25 cellular contexts compared by ENCODE assay signal in the genomic region with DNA sequence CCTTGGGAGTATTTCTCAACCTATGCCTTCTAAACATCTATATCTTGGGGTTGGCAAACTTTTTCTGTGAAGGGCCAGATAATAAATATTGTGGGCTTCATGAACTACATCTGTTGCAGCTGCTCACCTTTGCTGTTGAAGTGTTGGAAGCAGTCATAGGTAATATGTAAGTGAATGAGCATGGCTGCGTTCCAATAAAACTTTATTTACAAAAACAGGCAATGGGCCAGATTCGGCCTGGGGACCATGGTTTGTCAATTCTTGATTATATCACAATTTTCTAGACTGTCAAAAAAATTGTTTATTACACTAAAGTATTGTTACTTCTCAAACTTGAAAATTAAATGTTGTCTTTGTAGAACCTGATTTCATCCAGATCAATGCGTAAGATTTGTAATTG.
"Had no signal": no experiment of that assay in that cellular context is flagged by ENCODE, and none has a peak within 500 bp of the region (broad histone marks: within the 10 kb centered on the region; RNA-seq: fewer than 3 reads in every experiment).

No MANE protein-coding gene starts in this region.

- H3K4me2 ChIP-seq: neural progenitor cell had no signal

- ATAC-seq: psoas muscle; right cardiac atrium; right lobe of liver; stimulated activated effector memory CD8-positive, alpha-beta T cell treated with anti-CD3 and anti-CD28 coated beads, Interleukin-12 subunit alpha, Interleukin-12 subunit beta, amount 100 ng/mL, for 72 hours; stimulated activated naive B cell treated with anti-CD40 and anti-IgM and Interleukin-4, amounts not matched to agents 10 μg/mL and 1 μg/mL and 100 μg/mL, for 72 hours had no signal

- H3K27me3 ChIP-seq: neural progenitor cell, ovary, right lobe of liver, sigmoid colon, stomach, thyroid gland, tibial nerve, upper lobe of left lung, vagina had no signal

- DNase-seq: occipital lobe; ovary; posterior cingulate gyrus; psoas muscle; right cardiac atrium; right lobe of liver; sigmoid colon; small intestine; stimulated activated CD4-positive, alpha-beta T cell treated with anti-CD3 and anti-CD28 coated beads, Interleukin-15, amount 100 ng/mL, for 24 hours; stimulated activated CD4-positive, alpha-beta T cell treated with anti-CD3 and anti-CD28 coated beads, Interleukin-2, amount 100 ng/mL, for 24 hours; stimulated activated CD4-positive, alpha-beta T cell treated with anti-CD3 and anti-CD28 coated beads, Interleukin-2, amount 100 ng/mL, for 48 hours; stimulated activated CD4-positive, alpha-beta T cell treated with anti-CD3 and anti-CD28 coated beads, Interleukin-4, amount 100 ng/mL, for 24 hours; stimulated activated naive B cell treated with anti-CD40 and anti-IgM and Interleukin-4, amounts not matched to agents 10 μg/mL and 1 μg/mL and 100 μg/mL, for 72 hours; stimulated activated naive CD4-positive, alpha-beta T cell treated with Interleukin-2 at 50 U/mL for 16 hours; stomach; thyroid gland; trophoblast cell; upper lobe of left lung had no signal

- H3K4me3 ChIP-seq: neural progenitor cell, ovary, psoas muscle, right lobe of liver, sigmoid colon, stomach, thoracic aorta, thyroid gland, tibial nerve, upper lobe of left lung, vagina had no signal

- H3K9me3 ChIP-seq: ovary, psoas muscle, right lobe of liver, sigmoid colon, stomach, thoracic aorta, thyroid gland, tibial nerve, upper lobe of left lung, vagina had no signal

- FAIRE-seq: small intestine, urothelium cell line had no signal

- H3K79me2 ChIP-seq: parathyroid adenoma had no signal

- H3K9ac ChIP-seq: neural progenitor cell, parathyroid adenoma had no signal

- H3K27ac ChIP-seq: neural progenitor cell, ovary, parathyroid adenoma, psoas muscle, right lobe of liver, sigmoid colon, stomach, thoracic aorta, thyroid gland, tibial nerve, upper lobe of left lung, vagina had no signal

- H2AFZ ChIP-seq: neural progenitor cell, parathyroid adenoma had no signal

- H3K36me3 ChIP-seq: neural progenitor cell, ovary, right lobe of liver, sigmoid colon, thoracic aorta, thyroid gland, tibial nerve, upper lobe of left lung, vagina had no signal

- H3K4me1 ChIP-seq: neural progenitor cell, parathyroid adenoma, psoas muscle, right lobe of liver, sigmoid colon, stomach, tibial nerve had no signal
